ENCODE assay signal across 22 cellular contexts in the genomic region with DNA sequence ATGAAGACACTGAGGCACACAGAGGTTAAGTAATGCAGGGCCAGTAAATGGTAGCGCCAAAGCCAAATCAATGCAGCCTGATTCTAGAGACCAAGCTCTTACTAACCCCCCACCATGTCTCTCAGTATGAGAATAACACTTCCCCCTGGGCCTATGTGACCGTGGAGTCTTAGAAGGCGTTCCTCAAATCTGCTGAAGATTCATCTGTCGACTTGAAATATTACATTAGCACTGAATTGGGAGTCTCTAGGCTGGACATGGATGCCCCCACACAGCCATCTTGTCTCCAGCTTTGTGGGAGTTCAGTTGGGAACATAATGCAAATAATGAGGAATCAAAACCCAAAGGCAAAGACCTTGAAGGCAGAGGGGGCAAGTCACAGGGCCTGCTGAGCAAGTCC.
DNase-seq lines count a peak whose midpoint lies in the region; ATAC-seq and TF ChIP-seq lines count a peak whose summit lies in the region.
"Had no signal": no experiment of that assay in that cellular context is flagged by ENCODE, and none has a peak within 500 bp of the region (broad histone marks: within the 10 kb centered on the region; RNA-seq: fewer than 3 reads in every experiment).

No MANE protein-coding gene starts in this region.

- ATAC-seq in GM19324 (IDR thresholded peaks at IDR 0.05; ENCODE audit: low FRiP score, unreplicated experiment), result no peak

- no peak overlapping the region for H3K4me3 ChIP-seq in esophagus muscularis mucosa
- H3K4me3 ChIP-seq: BLaER1 had no signal

- H3K27ac ChIP-seq in esophagus muscularis mucosa (replicated peaks in 1 of 4), result no peak overlapping the region
- H3K27ac ChIP-seq: BLaER1 had no signal

- peak; percentile 14 for DNase-seq in NCI-H2227 (lab: John Stamatoyannopoulos, UW; ENCODE audit: unreplicated experiment)
- DNase-seq in NCI-H2227 treated with DMSO at 0.1 percent for 48 hours (lab: John Stamatoyannopoulos, UW), result peak; percentile 11
- DNase-seq in esophagus muscularis mucosa (ENCODE audit: extremely low spot score), result peak; percentile 81
- DNase-seq in LoVo (ENCODE audit: low spot score), result no peak
- no peak for DNase-seq in GM10266 (ENCODE audit: extremely low spot score)
- DNase-seq: 8988T; ACHN; BE2C; C1 segment of cervical spinal cord; CD4-positive, alpha-beta memory T cell; CD4-positive, CD25-positive, alpha-beta regulatory T cell; CD8-positive, alpha-beta memory T cell; COR-L47; DMS 273 treated with DMSO at 0.1 percent for 48 hours; DMS153; DMS53; DMS79; DND-41; EL; GDM1 had no signal

- TF ChIP-seq EP300 in esophagus muscularis mucosa (IDR thresholded peaks at IDR 0.05), result no peak

- no peaks in the 10 kb centered on the region for H3K4me1 ChIP-seq in esophagus muscularis mucosa
- H3K4me1 ChIP-seq: BE2C, BLaER1 had no signal

- WGBS in esophagus muscularis mucosa, result 90% methylated on average over 4 of the region's 4 CpGs

- peaks cover 0 to 7% (median 0%) of the 10 kb centered on the region in 4 donors for H3K27me3 ChIP-seq in esophagus muscularis mucosa
- H3K27me3 ChIP-seq: BE2C, BLaER1 had no signal

- TF ChIP-seq CTCF in esophagus muscularis mucosa (IDR thresholded peaks at IDR 0.05), result no peak
- TF ChIP-seq CTCF in GM10266 (IDR thresholded peaks at IDR 0.05; ENCODE audit: control insufficient read depth, insufficient read depth, low read depth, missing control alignments), result no peak

- intact Hi-C loops in esophagus muscularis mucosa (cut with DNase I), result no loop called here

- H3K36me3 ChIP-seq in esophagus muscularis mucosa, result no peaks in the 10 kb centered on the region
- H3K36me3 ChIP-seq: BE2C, BLaER1 had no signal

- H3K9me3 ChIP-seq in esophagus muscularis mucosa, result no peaks in the 10 kb centered on the region
- H3K9me3 ChIP-seq: BE2C, BLaER1 had no signal

- no peak for TF ChIP-seq POLR2A in esophagus muscularis mucosa (IDR thresholded peaks at IDR 0.05; ENCODE audit: low read depth)

Comparison
In these comparisons a context has a peak if more than half of its experiments do, and no peak if none do; other contexts are left out.
1. DNase-seq: peak in NCI-H2227 (single experiment), NCI-H2227 treated with DMSO at 0.1 percent for 48 hours (single experiment) and esophagus muscularis mucosa (single experiment); none in LoVo (single experiment) and GM10266 (single experiment).